ENCODE assay signal across 6 cellular contexts in the genomic region with DNA sequence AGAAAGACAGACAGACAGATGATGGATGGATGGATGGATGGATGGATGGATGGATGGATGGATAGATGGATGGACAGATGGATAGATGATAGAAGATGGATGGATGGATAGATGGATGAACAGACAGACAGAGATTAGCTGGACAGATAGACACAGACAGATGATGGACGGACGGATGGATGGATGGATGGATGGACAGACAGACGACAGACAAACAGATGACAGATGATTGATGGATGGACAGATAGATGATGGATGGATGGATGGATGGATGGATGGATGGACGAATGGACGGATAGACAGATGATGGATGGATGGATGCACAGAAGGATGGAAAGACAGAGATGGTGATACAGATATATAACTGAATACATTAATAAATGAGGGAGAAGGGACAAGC.
"Had no signal": no experiment of that assay in that cellular context is flagged by ENCODE, and none has a peak within 500 bp of the region (broad histone marks: within the 10 kb centered on the region; RNA-seq: fewer than 3 reads in every experiment).

No MANE protein-coding gene starts in this region.

- H3K4me2 ChIP-seq: GM23338 had no signal

- DNase-seq: H9, HCEC 1CT, KG1 had no signal

- ATAC-seq: GM23338, HepG2 had no signal

- H2AFZ ChIP-seq: GM23338 had no signal

- H3K27ac ChIP-seq: HL-60 had no signal

- H3K4me3 ChIP-seq: GM23338 had no signal
